Comparison of ENCODE assay signal across 8 cellular contexts in genomic region chr6:32415521-32416019, GRCh38. TPM values are rescaled to one million over a fixed set of nuclear protein-coding genes. Genes with fewer than 3 reads are reported as not detected.
A peak's percentile ranks its signal among the peaks of the same experiment; 100 is the strongest.
DNase-seq lines count a peak whose midpoint lies in the region; ATAC-seq, FAIRE-seq and TF ChIP-seq lines count a peak whose summit lies in the region.

No MANE protein-coding gene starts in this region.

- peak; percentile 91 for TF ChIP-seq CTCF in AG04449 (IDR thresholded peaks at IDR 0.05; ENCODE audit: insufficient read depth, low read length, missing control alignments)
- peak; percentile 99 for TF ChIP-seq CTCF in liver (IDR thresholded peaks at IDR 0.05; ENCODE audit: low read depth, low read length, missing input control)

- H3K36me3 Mint-ChIP-seq in activated CD4-positive, alpha-beta T cell treated with anti-CD3 and anti-CD28 coated beads, Interleukin-2, amount 10 ng/mL, durations not matched to agents 24 days and 14 days (ENCODE audit: low read depth): no peaks in the 10 kb centered on the region

- peaks cover 0 to 4% (median 0%) of the 10 kb centered on the region in 4 donors for H3K4me1 ChIP-seq in liver (ENCODE audit: control insufficient read depth in 4 of 4, insufficient read depth in 4 of 4, low read length in 3 of 4)

- peak; percentile 89 to 94 for TF ChIP-seq RAD21 in liver (IDR thresholded peaks at IDR 0.05)

- H3K27me3 Mint-ChIP-seq in activated CD4-positive, alpha-beta T cell treated with anti-CD3 and anti-CD28 coated beads, Interleukin-2, amount 10 ng/mL, durations not matched to agents 24 days and 14 days: peaks cover 57% of the 10 kb centered on the region

- H3K4me3 ChIP-seq in AG04449 (ENCODE audit: low read depth, low read length) (no peak overlapping the region), liver (ENCODE audit: low read depth in 1 of 3, low read length in 3 of 3) (no peak overlapping the region)

- WGBS in liver: 11% methylated on average over 13 of the region's 13 CpGs

- H3K27ac ChIP-seq in liver (ENCODE audit: low read depth in 1 of 2, low read length in 2 of 2): no peak overlapping the region

- H3K4me3 Mint-ChIP-seq in activated CD4-positive, alpha-beta T cell treated with anti-CD3 and anti-CD28 coated beads, Interleukin-2, amount 10 ng/mL, durations not matched to agents 24 days and 14 days: no peak overlapping the region

- peaks cover 8% of the 10 kb centered on the region for H3K4me1 Mint-ChIP-seq in activated CD4-positive, alpha-beta T cell treated with anti-CD3 and anti-CD28 coated beads, Interleukin-2, amount 10 ng/mL, durations not matched to agents 24 days and 14 days

- no peaks in the 10 kb centered on the region for H3K9me3 Mint-ChIP-seq in activated CD4-positive, alpha-beta T cell treated with anti-CD3 and anti-CD28 coated beads, Interleukin-2, amount 10 ng/mL, durations not matched to agents 24 days and 14 days

- H3K27ac Mint-ChIP-seq in activated CD4-positive, alpha-beta T cell treated with anti-CD3 and anti-CD28 coated beads, Interleukin-2, amount 10 ng/mL, durations not matched to agents 24 days and 14 days: no peak overlapping the region

- POLR2A ChIA-PET in AG04449 (lab: Yijun Ruan, JAX): no interaction called here

- peak; percentile 86 for FAIRE-seq in GM19239 (lab: Jason Lieb, UNC)

- intact Hi-C loops in activated CD4-positive, alpha-beta T cell treated with anti-CD3 and anti-CD28 coated beads, Interleukin-2, amount 10 ng/mL, durations not matched to agents 24 days and 14 days (cut with micrococcal nuclease): loop anchor here (1.0 to 2.0 kb wide), 2 partner anchors 285 to 453 kb away; no protein-coding TSS in a partner anchor

- CTCF ChIA-PET in AG04449 (lab: Yijun Ruan, JAX): interaction anchor here (0.9 to 9.6 kb wide), 11 partner anchors 8 to 453 kb away, joined by 3 to 172 read pairs (median 55); partner anchors contain the start of gene BTNL2

- H3K9ac ChIP-seq in liver (ENCODE audit: low read depth in 1 of 2, low read length in 2 of 2): no peak overlapping the region

- DNase-seq in AG04449 (ENCODE audit: low read depth, low spot score) (peak; percentile 7), GM19239 (ENCODE audit: insufficient read length, low spot score) (peak; percentile 21), NCI-H524 treated with DMSO at 0.1 percent for 48 hours (lab: John Stamatoyannopoulos, UW) (peak; percentile 12), dedifferentiated amniotic fluid mesenchymal stem cell (ENCODE audit: extremely low spot score) (peak; percentile 68)
- DNase-seq in activated CD4-positive, alpha-beta T cell treated with anti-CD3 and anti-CD28 coated beads, Interleukin-2, amount 10 ng/mL, durations not matched to agents 24 days and 14 days: peak; percentile 93
- peak; percentile 53 to 67 (median 62) for DNase-seq in stimulated activated CD4-positive, alpha-beta T cell treated with anti-CD3 and anti-CD28 coated beads, TNF-alpha, amount 100 ng/mL, for 48 hours (ENCODE audit: low read depth in 3 of 3)

- no peaks in the 10 kb centered on the region for H3K36me3 ChIP-seq in liver (ENCODE audit: control insufficient read depth in 4 of 4, insufficient read depth in 3 of 4, low read depth in 1 of 4, low read length in 3 of 4)

- peaks cover 3 to 20% (median 6%) of the 10 kb centered on the region in 4 donors for H3K27me3 ChIP-seq in liver (ENCODE audit: control insufficient read depth in 4 of 4, insufficient read depth in 4 of 4, low read length in 3 of 4)

- no peaks in the 10 kb centered on the region for H3K9me3 ChIP-seq in liver (ENCODE audit: control insufficient read depth in 4 of 4, low read length in 3 of 4)

- ATAC-seq in HG03354 (IDR thresholded peaks at IDR 0.05; ENCODE audit: poor library complexity, severe bottlenecking, unreplicated experiment): no peak

TF ChIP-seq in liver, 16 proteins besides CTCF, POLR2A, EP300 and RAD21:
- no peak for TF ChIP-seq REST (IDR thresholded peaks at IDR 0.05)
- no peak for TF ChIP-seq MAX (IDR thresholded peaks at IDR 0.05)
- TF ChIP-seq FOXA2 (IDR thresholded peaks at IDR 0.05): no peak
- no peak for TF ChIP-seq TAF1 (conservative IDR thresholded peaks at IDR 0.05)
- TF ChIP-seq EGR1 (IDR thresholded peaks at IDR 0.05; ENCODE audit: low read depth in 2 of 2): no peak
- no peak for TF ChIP-seq FOXA1 (IDR thresholded peaks at IDR 0.05)
- TF ChIP-seq YY1 (IDR thresholded peaks at IDR 0.05): no peak
- TF ChIP-seq NR2F2 (IDR thresholded peaks at IDR 0.05): no peak
- no peak for TF ChIP-seq HNF4G (IDR thresholded peaks at IDR 0.05)
- no peak for TF ChIP-seq GABPA (IDR thresholded peaks at IDR 0.05 in 1 of 2, conservative IDR thresholded peaks at IDR 0.05 in 1 of 2)
- no peak for TF ChIP-seq ZBTB33 (IDR thresholded peaks at IDR 0.05)
- TF ChIP-seq JUND (IDR thresholded peaks at IDR 0.05): no peak
- no peak for TF ChIP-seq HNF4A (conservative IDR thresholded peaks at IDR 0.05)
- no peak for TF ChIP-seq RXRA (IDR thresholded peaks at IDR 0.05)
- no peak for TF ChIP-seq SP1 (IDR thresholded peaks at IDR 0.05)
- TF ChIP-seq ATF3 (IDR thresholded peaks at IDR 0.05): no peak

RNA-seq across cellular contexts. Expression of gene BTNL2, which starts 8.6 kb away (rescaled TPM):
- total RNA-seq in activated CD4-positive, alpha-beta T cell treated with anti-CD3 and anti-CD28 coated beads, Interleukin-2, amount 10 ng/mL, durations not matched to agents 24 days and 14 days: not detected in 2 replicates
- not detected for total RNA-seq in liver
- polyA plus RNA-seq in liver: not detected

RNA-seq across cellular contexts. Expression of gene HLA-DRA, which starts 24.1 kb away (rescaled TPM):
- total RNA-seq in activated CD4-positive, alpha-beta T cell treated with anti-CD3 and anti-CD28 coated beads, Interleukin-2, amount 10 ng/mL, durations not matched to agents 24 days and 14 days: 12.9 and 14.0 TPM in 2 replicates
- total RNA-seq in liver: 10 to 100 TPM; 82.1 to 94.2 TPM
- 100 to 1,000 TPM in 1 of 2 donors, 10 to 100 TPM in 1; 53.4 to 145 TPM for polyA plus RNA-seq in liver

RNA-seq across cellular contexts. Expression of gene TSBP1, which starts 43.9 kb away (rescaled TPM):
- total RNA-seq in activated CD4-positive, alpha-beta T cell treated with anti-CD3 and anti-CD28 coated beads, Interleukin-2, amount 10 ng/mL, durations not matched to agents 24 days and 14 days: not detected in 2 replicates
- total RNA-seq in liver: not detected
- not detected for polyA plus RNA-seq in liver

Comparison
In these comparisons a context has a peak if more than half of its experiments do, and no peak if none do; other contexts are left out.
1. DNase-seq: peak in every context shown above with its lines; median percentile 93 in activated CD4-positive, alpha-beta T cell treated with anti-CD3 and anti-CD28 coated beads, Interleukin-2, amount 10 ng/mL, durations not matched to agents 24 days and 14 days; 68 in dedifferentiated amniotic fluid mesenchymal stem cell; 62 in stimulated activated CD4-positive, alpha-beta T cell treated with anti-CD3 and anti-CD28 coated beads, TNF-alpha, amount 100 ng/mL, for 48 hours; 21 in GM19239; 12 in NCI-H524 treated with DMSO at 0.1 percent for 48 hours; 7 in AG04449.